Comparison of ENCODE assay signal across 1 cellular context in genomic region chr1:998905-999796, GRCh38.
TF ChIP-seq lines count a peak whose summit lies in the region.

No MANE protein-coding gene starts in this region.

TF ChIP-seq in SK-N-SH treated with all-trans-retinoic acid at 6 μM for 48 hours, 23 proteins besides CTCF, POLR2A, EP300 and RAD21 (continued from another document):
- TF ChIP-seq, protein P1, sequence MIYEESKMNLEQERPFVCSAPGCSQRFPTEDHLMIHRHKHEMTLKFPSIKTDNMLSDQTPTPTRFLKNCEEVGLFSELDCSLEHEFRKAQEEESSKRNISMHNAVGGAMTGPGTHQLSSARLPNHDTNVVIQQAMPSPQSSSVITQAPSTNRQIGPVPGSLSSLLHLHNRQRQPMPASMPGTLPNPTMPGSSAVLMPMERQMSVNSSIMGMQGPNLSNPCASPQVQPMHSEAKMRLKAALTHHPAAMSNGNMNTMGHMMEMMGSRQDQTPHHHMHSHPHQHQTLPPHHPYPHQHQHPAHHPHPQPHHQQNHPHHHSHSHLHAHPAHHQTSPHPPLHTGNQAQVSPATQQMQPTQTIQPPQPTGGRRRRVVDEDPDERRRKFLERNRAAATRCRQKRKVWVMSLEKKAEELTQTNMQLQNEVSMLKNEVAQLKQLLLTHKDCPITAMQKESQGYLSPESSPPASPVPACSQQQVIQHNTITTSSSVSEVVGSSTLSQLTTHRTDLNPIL (CRISPR knock-in tag; IDR thresholded peaks at IDR 0.05; ENCODE audit: low read depth): no peak
- TF ChIP-seq, protein P2, sequence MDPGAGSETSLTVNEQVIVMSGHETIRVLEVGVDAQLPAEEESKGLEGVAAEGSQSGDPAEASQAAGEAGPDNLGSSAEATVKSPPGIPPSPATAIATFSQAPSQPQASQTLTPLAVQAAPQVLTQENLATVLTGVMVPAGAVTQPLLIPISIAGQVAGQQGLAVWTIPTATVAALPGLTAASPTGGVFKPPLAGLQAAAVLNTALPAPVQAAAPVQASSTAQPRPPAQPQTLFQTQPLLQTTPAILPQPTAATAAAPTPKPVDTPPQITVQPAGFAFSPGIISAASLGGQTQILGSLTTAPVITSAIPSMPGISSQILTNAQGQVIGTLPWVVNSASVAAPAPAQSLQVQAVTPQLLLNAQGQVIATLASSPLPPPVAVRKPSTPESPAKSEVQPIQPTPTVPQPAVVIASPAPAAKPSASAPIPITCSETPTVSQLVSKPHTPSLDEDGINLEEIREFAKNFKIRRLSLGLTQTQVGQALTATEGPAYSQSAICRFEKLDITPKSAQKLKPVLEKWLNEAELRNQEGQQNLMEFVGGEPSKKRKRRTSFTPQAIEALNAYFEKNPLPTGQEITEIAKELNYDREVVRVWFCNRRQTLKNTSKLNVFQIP (CRISPR knock-in tag; IDR thresholded peaks at IDR 0.05; ENCODE audit: borderline replicate concordance, low read depth): no peak
- TF ChIP-seq TSHZ2 (CRISPR knock-in tag; IDR thresholded peaks at IDR 0.05): no peak
- no peak for TF ChIP-seq TOX (CRISPR knock-in tag; IDR thresholded peaks at IDR 0.05; ENCODE audit: borderline replicate concordance)
- no peak for TF ChIP-seq GLIS3 (CRISPR knock-in tag; IDR thresholded peaks at IDR 0.05)
- no peak for TF ChIP-seq ESRRG (CRISPR knock-in tag; IDR thresholded peaks at IDR 0.05)
